28 cellular contexts compared by ENCODE assay signal in the genomic region with DNA sequence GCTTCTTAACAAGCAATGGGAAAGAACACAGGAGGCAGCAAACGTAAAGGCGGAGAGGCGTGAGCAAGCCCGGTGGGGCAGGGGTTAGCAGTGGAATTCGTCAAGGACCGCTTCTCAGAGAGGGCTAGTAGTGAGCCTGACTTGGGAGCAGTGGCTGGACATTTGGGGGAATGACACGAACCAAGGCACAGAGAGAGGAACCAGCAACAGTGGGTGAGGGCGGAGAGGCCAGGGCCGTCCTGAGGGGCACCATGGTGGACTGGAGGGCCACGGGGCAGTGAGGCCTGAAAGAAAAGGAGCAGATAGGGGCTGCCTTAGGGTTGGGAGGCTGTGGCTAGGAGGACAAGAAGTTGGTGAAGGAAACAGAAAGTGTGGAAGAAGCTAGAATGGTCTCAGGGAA.
"Had no signal": no experiment of that assay in that cellular context is flagged by ENCODE, and none has a peak within 500 bp of the region (broad histone marks: within the 10 kb centered on the region; RNA-seq: fewer than 3 reads in every experiment).

No MANE protein-coding gene starts in this region.

- H3K36me3 Mint-ChIP-seq: naive thymus-derived CD4-positive, alpha-beta T cell; natural killer cell; neural progenitor cell; stimulated activated effector memory CD8-positive, alpha-beta T cell treated with anti-CD3 and anti-CD28 coated beads, Interleukin-12 subunit alpha, Interleukin-12 subunit beta, amount 100 ng/mL, for 72 hours; stimulated activated naive B cell treated with anti-CD40 and anti-IgM and Interleukin-4, amounts not matched to agents 10 μg/mL and 1 μg/mL and 100 μg/mL, for 72 hours had no signal

- H3K36me3 ChIP-seq: neural progenitor cell, neutrophil, pancreas, right lobe of liver, sigmoid colon, suprapubic skin, tibial artery, transverse colon, upper lobe of left lung, vagina had no signal

- H3K4me1 Mint-ChIP-seq: natural killer cell; neural progenitor cell; stimulated activated effector memory CD8-positive, alpha-beta T cell treated with anti-CD3 and anti-CD28 coated beads, Interleukin-12 subunit alpha, Interleukin-12 subunit beta, amount 100 ng/mL, for 72 hours had no signal

- H3K4me3 Mint-ChIP-seq: naive thymus-derived CD4-positive, alpha-beta T cell; natural killer cell; nephron; neural progenitor cell; stimulated activated effector memory CD8-positive, alpha-beta T cell treated with anti-CD3 and anti-CD28 coated beads, Interleukin-12 subunit alpha, Interleukin-12 subunit beta, amount 100 ng/mL, for 72 hours; stimulated activated naive B cell treated with anti-CD40 and anti-IgM and Interleukin-4, amounts not matched to agents 10 μg/mL and 1 μg/mL and 100 μg/mL, for 72 hours; stimulated activated naive CD8-positive, alpha-beta T cell treated with anti-CD3 and anti-CD28 coated beads, Interleukin-15, amount 100 ng/mL, for 72 hours had no signal

- H3K27ac ChIP-seq: neural progenitor cell, neutrophil, pancreas, psoas muscle, right lobe of liver, sigmoid colon, suprapubic skin, testis, tibial artery, transverse colon, upper lobe of left lung, vagina had no signal

- H2AFZ ChIP-seq: neural progenitor cell had no signal

- H3K27me3 ChIP-seq: neural progenitor cell, neutrophil, pancreas, right lobe of liver, sigmoid colon, suprapubic skin, testis, tibial artery, transverse colon, upper lobe of left lung, vagina had no signal

- H3K4me1 ChIP-seq: neural progenitor cell, pancreas, psoas muscle, right lobe of liver, sigmoid colon, suprapubic skin, testis, tibial artery, transverse colon, upper lobe of left lung, vagina had no signal

- H3K4me3 ChIP-seq: neural progenitor cell, pancreas, psoas muscle, right lobe of liver, sigmoid colon, suprapubic skin, testis, tibial artery, transverse colon, upper lobe of left lung, vagina had no signal

- H3K27ac Mint-ChIP-seq: natural killer cell; nephron; neural progenitor cell; progenitor cell of endocrine pancreas; stimulated activated effector memory CD8-positive, alpha-beta T cell treated with anti-CD3 and anti-CD28 coated beads, Interleukin-12 subunit alpha, Interleukin-12 subunit beta, amount 100 ng/mL, for 72 hours; stimulated activated naive B cell treated with anti-CD40 and anti-IgM and Interleukin-4, amounts not matched to agents 10 μg/mL and 1 μg/mL and 100 μg/mL, for 72 hours; stimulated activated naive CD8-positive, alpha-beta T cell treated with anti-CD3 and anti-CD28 coated beads, Interleukin-15, amount 100 ng/mL, for 72 hours had no signal

- ATAC-seq: naive thymus-derived CD4-positive, alpha-beta T cell; pancreas; psoas muscle; right cardiac atrium; right lobe of liver; stimulated activated effector memory CD8-positive, alpha-beta T cell treated with anti-CD3 and anti-CD28 coated beads, Interleukin-12 subunit alpha, Interleukin-12 subunit beta, amount 100 ng/mL, for 72 hours; stimulated activated naive B cell treated with anti-CD40 and anti-IgM and Interleukin-4, amounts not matched to agents 10 μg/mL and 1 μg/mL and 100 μg/mL, for 72 hours; stimulated activated naive CD8-positive, alpha-beta T cell treated with anti-CD3 and anti-CD28 coated beads, Interleukin-15, amount 100 ng/mL, for 72 hours; stimulated activated naive CD8-positive, alpha-beta T cell treated with anti-CD3 and anti-CD28 coated beads, Interleukin-15, Interleukin-2, amounts not matched to agents 100 U/mL and 50 U/mL, for 24 hours had no signal

- H3K27me3 Mint-ChIP-seq: stimulated activated naive B cell treated with anti-CD40 and anti-IgM and Interleukin-4, amounts not matched to agents 10 μg/mL and 1 μg/mL and 100 μg/mL, for 72 hours; stimulated activated naive CD8-positive, alpha-beta T cell treated with anti-CD3 and anti-CD28 coated beads, Interleukin-15, amount 100 ng/mL, for 72 hours had no signal

- H3K9me3 ChIP-seq: neutrophil, pancreas, psoas muscle, right lobe of liver, sigmoid colon, suprapubic skin, testis, tibial artery, transverse colon, upper lobe of left lung, vagina had no signal

- H3K9ac ChIP-seq: neural progenitor cell had no signal

- H3K4me2 ChIP-seq: neural progenitor cell had no signal

- DNase-seq: naive thymus-derived CD4-positive, alpha-beta T cell; natural killer cell; nucleus accumbens; pancreas; psoas muscle; right cardiac atrium; right lobe of liver; sigmoid colon; small intestine; stimulated activated CD4-positive, alpha-beta T cell treated with anti-CD3 and anti-CD28 coated beads, Interleukin-15, amount 100 ng/mL, for 24 hours; stimulated activated CD4-positive, alpha-beta T cell treated with anti-CD3 and anti-CD28 coated beads, Interleukin-2, amount 100 ng/mL, for 24 hours; stimulated activated CD4-positive, alpha-beta T cell treated with anti-CD3 and anti-CD28 coated beads, Interleukin-2, amount 100 ng/mL, for 48 hours; stimulated activated CD4-positive, alpha-beta T cell treated with anti-CD3 and anti-CD28 coated beads, Interleukin-4, amount 100 ng/mL, for 24 hours; stimulated activated naive B cell treated with anti-CD40 and anti-IgM and Interleukin-4, amounts not matched to agents 10 μg/mL and 1 μg/mL and 100 μg/mL, for 72 hours; stimulated activated naive CD8-positive, alpha-beta T cell treated with anti-CD3 and anti-CD28 coated beads, Interleukin-15, amount 100 ng/mL, for 72 hours; stimulated activated naive CD8-positive, alpha-beta T cell treated with anti-CD3 and anti-CD28 coated beads, Interleukin-15, Interleukin-2, amounts not matched to agents 100 U/mL and 50 U/mL, for 24 hours; substantia nigra; testis; tibial artery; transverse colon had no signal

- H3K9me3 Mint-ChIP-seq: naive thymus-derived CD4-positive, alpha-beta T cell; natural killer cell; nephron; neural progenitor cell; stimulated activated effector memory CD8-positive, alpha-beta T cell treated with anti-CD3 and anti-CD28 coated beads, Interleukin-12 subunit alpha, Interleukin-12 subunit beta, amount 100 ng/mL, for 72 hours; stimulated activated naive CD8-positive, alpha-beta T cell treated with anti-CD3 and anti-CD28 coated beads, Interleukin-15, amount 100 ng/mL, for 72 hours had no signal
